ENCODE assay signal across 8 cellular contexts in genomic region chr5:112975721-112976431, GRCh38. TPM values are rescaled to one million over a fixed set of nuclear protein-coding genes. Genes with fewer than 3 reads are reported as not detected.
DNase-seq lines count a peak whose midpoint lies in the region; ATAC-seq and TF ChIP-seq lines count a peak whose summit lies in the region.

No MANE protein-coding gene starts in this region.

- WGBS in esophagus squamous epithelium, 2 donors = 25 to 29% methylated on average over 11 of the region's 11 CpGs
- WGBS in sigmoid colon, 2 donors = 25 to 32% methylated on average over 11 of the region's 11 CpGs

- H3K4me1 ChIP-seq in esophagus squamous epithelium (peaks cover 7 to 48% (median 22%) of the 10 kb centered on the region in 3 donors), sigmoid colon (peaks cover 0 to 36% (median 18%) of the 10 kb centered on the region in 4 donors)

- H3K27ac ChIP-seq in SK-N-MC = peak overlapping the region; percentile 57; the same call in 1 of the 2 replicates
- peak overlapping the region; percentile 91 to 96 (median 92) for H3K27ac ChIP-seq in esophagus squamous epithelium
- peak overlapping the region; percentile 88 to 93 (median 91) for H3K27ac ChIP-seq in sigmoid colon

- peaks cover 0 to 38% (median 0%) of the 10 kb centered on the region in 4 donors for H3K27me3 ChIP-seq in esophagus squamous epithelium
- H3K27me3 ChIP-seq in sigmoid colon = no peaks in the 10 kb centered on the region

- ATAC-seq in GM18517 (IDR thresholded peaks at IDR 0.05; ENCODE audit: unreplicated experiment) (peak; percentile 25), HG02610 (IDR thresholded peaks at IDR 0.05; ENCODE audit: unreplicated experiment) (peak; percentile 12)

- DNase-seq in SK-N-MC (ENCODE audit: low read depth, low spot score) = no peak
- DNase-seq in esophagus squamous epithelium (lab: John Stamatoyannopoulos, UW) = no peak
- DNase-seq in sigmoid colon = no peak
- DNase-seq in GM10266 (ENCODE audit: extremely low spot score) = no peak
- no peak for DNase-seq in ecto neural progenitor cell (ENCODE audit: low spot score)
- no peak for DNase-seq in NCI-H748 treated with DMSO at 0.1 percent for 48 hours (lab: John Stamatoyannopoulos, UW)

- H3K4me3 ChIP-seq in SK-N-MC (peak overlapping the region; percentile 96), esophagus squamous epithelium (peak overlapping the region; percentile 82 to 95 (median 90)), sigmoid colon (peak overlapping the region; percentile 77 to 93 (median 88))

- intact Hi-C loops in esophagus squamous epithelium (cut with DNase I) (no loop called here), sigmoid colon (cut with DNase I) (loop anchor here (1.0 to 5.0 kb wide), 2 partner anchors 54 to 536 kb away; partner anchors contain the start of genes REEP5 and YTHDC2)

- peak overlapping the region; percentile 47 for H3K9ac ChIP-seq in SK-N-MC (ENCODE audit: insufficient read length)

- H3K9me3 ChIP-seq in SK-N-MC (ENCODE audit: low read depth, low read length) (no peaks in the 10 kb centered on the region), esophagus squamous epithelium (no peaks in the 10 kb centered on the region), sigmoid colon (no peaks in the 10 kb centered on the region)

- TF ChIP-seq EP300 in sigmoid colon (IDR thresholded peaks at IDR 0.05) = no peak

- no peak for TF ChIP-seq POLR2A in esophagus squamous epithelium (IDR thresholded peaks at IDR 0.05)
- no peak for TF ChIP-seq POLR2A in sigmoid colon (IDR thresholded peaks at IDR 0.05)

- peaks cover 2% of the 10 kb centered on the region; the same call in 1 of the 2 replicates for H3K36me3 ChIP-seq in SK-N-MC (ENCODE audit: insufficient read depth, low read length)
- no peaks in the 10 kb centered on the region for H3K36me3 ChIP-seq in esophagus squamous epithelium
- no peaks in the 10 kb centered on the region for H3K36me3 ChIP-seq in sigmoid colon

- TF ChIP-seq CTCF in esophagus squamous epithelium (IDR thresholded peaks at IDR 0.05) (no peak), sigmoid colon (IDR thresholded peaks at IDR 0.05) (no peak), GM10266 (IDR thresholded peaks at IDR 0.05; ENCODE audit: control insufficient read depth, insufficient read depth, low read depth, missing control alignments) (no peak)

RNA-seq across cellular contexts. Expression of gene DCP2, which starts 0.7 kb away (rescaled TPM):
- total RNA-seq in esophagus squamous epithelium (10 to 100 TPM in 3 of 4 donors, 1 to 10 TPM in 1; 9.0 to 24.9 (median 17.4) TPM), sigmoid colon (10 to 100 TPM; 18.1 to 26.8 (median 20.8) TPM)
- 10 to 100 TPM in 1 of 3 donors, 1 to 10 TPM in 2; 5.5 to 12.4 (median 9.6) TPM for polyA plus RNA-seq in sigmoid colon

RNA-seq across cellular contexts. Expression of gene REEP5, which starts 53.8 kb away (rescaled TPM):
- 10 to 100 TPM; 25.5 to 60.8 (median 36.1) TPM for total RNA-seq in esophagus squamous epithelium
- total RNA-seq in sigmoid colon = 10 to 100 TPM; 67.6 to 86.0 (median 71.8) TPM
- polyA plus RNA-seq in sigmoid colon = 10 to 100 TPM; 17.4 to 44.1 (median 19.0) TPM
